28 cellular contexts compared by ENCODE assay signal in the genomic region with DNA sequence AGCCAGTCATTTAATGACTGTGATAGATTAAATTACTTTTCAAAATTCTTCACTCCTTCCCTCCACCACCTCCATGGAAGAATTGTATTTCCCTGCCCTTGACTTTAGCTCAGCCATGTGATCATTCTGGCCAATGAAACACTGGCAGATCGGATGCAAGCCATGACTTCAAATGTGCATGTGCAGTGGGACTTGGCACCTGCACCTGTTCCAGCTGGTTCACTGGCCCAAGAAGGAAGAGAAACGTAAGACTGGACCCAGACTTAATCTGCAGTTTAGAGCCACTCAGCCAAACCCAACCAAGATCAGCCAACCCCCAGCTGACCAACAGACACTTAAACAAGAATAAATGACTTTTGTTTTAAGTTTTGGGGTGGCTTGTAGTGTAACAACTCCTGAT. TPM values are rescaled to one million over a fixed set of nuclear protein-coding genes. Genes with fewer than 3 reads are reported as not detected.
DNase-seq lines count a peak whose midpoint lies in the region; ATAC-seq, FAIRE-seq and TF ChIP-seq lines count a peak whose summit lies in the region.
"Had no signal": no experiment of that assay in that cellular context is flagged by ENCODE, and none has a peak within 500 bp of the region (broad histone marks: within the 10 kb centered on the region; RNA-seq: fewer than 3 reads in every experiment).

No MANE protein-coding gene starts in this region.

- no peaks in the 10 kb centered on the region for H3K36me3 Mint-ChIP-seq in activated T-cell treated with anti-CD3 and anti-CD28 coated beads, Interleukin-2, amount 50 U/mL, for 72 hours (ENCODE audit: insufficient read depth in 2 of 2)
- H3K36me3 Mint-ChIP-seq: naive thymus-derived CD4-positive, alpha-beta T cell had no signal

- H3K4me1 ChIP-seq in GM12878 (ENCODE audit: control insufficient read depth, insufficient read depth, low read length), result peaks cover 8% of the 10 kb centered on the region; the same call in 1 of the 2 replicates
- peaks cover 16 to 17% of the 10 kb centered on the region in 2 experiments for H3K4me1 ChIP-seq in neutrophil (ENCODE audit: control insufficient read depth in 1 of 2, insufficient read depth in 1 of 2, low read depth in 1 of 2, low read length in 1 of 2)
- H3K4me1 ChIP-seq: BLaER1, prostate gland had no signal

- no peak for TF ChIP-seq POLR2A in GM12878 (IDR thresholded peaks at IDR 0.05; ENCODE audit: low read depth, low read length)

- no peaks in the 10 kb centered on the region for H3K9me3 ChIP-seq in GM12878 (replicated peaks; ENCODE audit: control insufficient read depth, insufficient read depth, low read length)
- no peaks in the 10 kb centered on the region for H3K9me3 ChIP-seq in neutrophil
- H3K9me3 ChIP-seq: BLaER1, prostate gland, sigmoid colon, stomach had no signal

- no peaks in the 10 kb centered on the region for H3K27me3 Mint-ChIP-seq in activated T-cell treated with anti-CD3 and anti-CD28 coated beads, Interleukin-2, amount 50 U/mL, for 72 hours (ENCODE audit: low read depth)
- H3K27me3 Mint-ChIP-seq: naive thymus-derived CD4-positive, alpha-beta T cell had no signal

- TF ChIP-seq EP300 in GM12878 (IDR thresholded peaks at IDR 0.05; ENCODE audit: borderline replicate concordance in 1 of 2, control insufficient read depth in 1 of 2, low read depth in 2 of 2, low read length in 2 of 2), result no peak

- CTCF ChIA-PET in GM12878 (lab: Yijun Ruan, JAX), result interaction anchor here (1.0 to 2.8 kb wide), 7 partner anchors 9 to 439 kb away, joined by 3 to 22 read pairs (median 4); a partner anchor contains a TSS

- H3K36me3 ChIP-seq in GM12878 (ENCODE audit: control insufficient read depth in 2 of 2, insufficient read depth in 2 of 2, low read length in 1 of 2) (no peaks in the 10 kb centered on the region; a peak in 1 of 4 replicates), neutrophil (no peaks in the 10 kb centered on the region)
- H3K36me3 ChIP-seq: BLaER1, prostate gland, sigmoid colon had no signal

- H3K4me3 ChIP-seq in GM12878 (no peak overlapping the region), neutrophil (ENCODE audit: low read depth in 1 of 2, low read length in 1 of 2) (no peak overlapping the region)
- H3K4me3 ChIP-seq: BLaER1, lung, prostate gland, sigmoid colon, stomach had no signal

- DNase-seq in GM18507 (ENCODE audit: extremely low spot score, insufficient read length, low read depth), result no peak
- no peak for DNase-seq in GM12878 (ENCODE audit: low read depth, low spot score)
- DNase-seq in activated T-cell treated with anti-CD3 and anti-CD28 coated beads, Interleukin-2, amount 50 U/mL, for 72 hours, result no peak
- no peak for DNase-seq in superior temporal gyrus (ENCODE audit: extremely low spot score)
- DNase-seq in activated CD4-positive, alpha-beta T cell treated with anti-CD3 and anti-CD28 coated beads for 1 hour, result no peak
- DNase-seq: activated CD4-positive, CD25-positive, alpha-beta regulatory T cell; activated gamma-delta T cell treated with Interleukin-2 at 50 U/mL for 16 hours; activated T-cell treated with anti-CD3 and anti-CD28 coated beads, Interleukin-2, amount 50 U/mL, for 4 hours; central memory CD4-positive, alpha-beta T cell; DMS153; erythroblast; HFFc6; kidney; naive thymus-derived CD4-positive, alpha-beta T cell; NCI-H446; stimulated activated CD4-positive, alpha-beta T cell treated with anti-CD3 and anti-CD28 coated beads, Interleukin-4, amount 100 ng/mL, for 1 hour; stomach; trophoblast cell had no signal

- H3K27me3 ChIP-seq in GM12878 (replicated peaks in 1 of 2; ENCODE audit: control insufficient read depth in 2 of 2, insufficient read depth in 2 of 2, low read length in 1 of 2) (no peaks in the 10 kb centered on the region), neutrophil (no peaks in the 10 kb centered on the region)
- H3K27me3 ChIP-seq: BLaER1, sigmoid colon, stomach had no signal

- H3K79me2 ChIP-seq in GM12878 (ENCODE audit: control insufficient read depth, insufficient read depth, low read length), result no peaks in the 10 kb centered on the region

- peak; percentile 46 for FAIRE-seq in GM18507 (lab: Jason Lieb, UNC)
- no peak for FAIRE-seq in GM12878 (lab: Jason Lieb, UNC)
- FAIRE-seq: H1, kidney, TTC549 had no signal

- H4K20me1 ChIP-seq in GM12878 (ENCODE audit: control insufficient read depth, insufficient read depth), result no peaks in the 10 kb centered on the region
- H4K20me1 ChIP-seq: BLaER1 had no signal

- TF ChIP-seq CTCF in GM12878 (IDR thresholded peaks at IDR 0.05 in 2 of 3, conservative IDR thresholded peaks at IDR 0.05 in 1 of 3; ENCODE audit: control insufficient read depth in 2 of 3, extremely low read depth in 1 of 3, insufficient read depth in 1 of 3, low read depth in 3 of 3, low read length in 3 of 3) (no peak), neutrophil (IDR thresholded peaks at IDR 0.05) (no peak)

- no TSS peak for BruUV-seq in GM12878 (replicated peaks; lab: Mats Ljungman, UMichigan)

- H3K4me1 Mint-ChIP-seq in activated T-cell treated with anti-CD3 and anti-CD28 coated beads, Interleukin-2, amount 50 U/mL, for 72 hours (ENCODE audit: low read depth), result peaks cover 26% of the 10 kb centered on the region

- SMC1A ChIA-PET in GM12878 (lab: Charles Lee; ENCODE audit: uncharacterized antibody, unreplicated experiment), result interaction anchor here (0.6 to 5.7 kb wide), 5 partner anchors 9 to 321 kb away, joined by 3 to 43 read pairs (median 3); a partner anchor contains a TSS

- WGBS in GM12878 (ENCODE audit: insufficient coverage, insufficient replicate concordance, low lambda C conversion rate, missing lambda C conversion rate), result 5% methylated on average over 2 of the region's 2 CpGs

- POLR2A ChIA-PET in GM12878 (lab: Charles Lee), result interaction anchor here (1.3 kb wide), 1 partner anchor 11 kb away, joined by 15 read pairs; a partner anchor contains a TSS

- RAD21 ChIA-PET in GM12878 (lab: Charles Lee; ENCODE audit: unreplicated experiment), result interaction anchor here (0.7 to 1.5 kb wide), 5 partner anchors 11 to 441 kb away, joined by 3 to 5 read pairs (median 5); a partner anchor contains a TSS

- peak; percentile 26 for ATAC-seq in HG03432 (IDR thresholded peaks at IDR 0.05; ENCODE audit: unreplicated experiment)
- peak; percentile 22 for ATAC-seq in GM12878
- no peak for ATAC-seq in HG02885 (IDR thresholded peaks at IDR 0.05; ENCODE audit: poor library complexity, unreplicated experiment)
- ATAC-seq in activated T-cell treated with anti-CD3 and anti-CD28 coated beads, Interleukin-2, amount 50 U/mL, for 72 hours (replicated peaks in 1 of 2), result no peak
- ATAC-seq: activated T-cell treated with anti-CD3 and anti-CD28 coated beads, Interleukin-2, amount 50 U/mL, for 4 hours had no signal

- no peak overlapping the region for H3K27ac ChIP-seq in GM12878 (ENCODE audit: control insufficient read depth, insufficient read depth)
- peak overlapping the region; percentile 77 for H3K27ac ChIP-seq in neutrophil
- H3K27ac ChIP-seq: BLaER1, prostate gland, RWPE1, sigmoid colon, stomach had no signal

- H3K4me2 ChIP-seq in GM12878 (ENCODE audit: control insufficient read depth, insufficient read depth), result no peak overlapping the region; the same call in 1 of the 2 replicates
- H3K4me2 ChIP-seq: BLaER1 had no signal

- H3K9ac ChIP-seq in GM12878 (ENCODE audit: control insufficient read depth, insufficient read depth, low read length), result no peak overlapping the region
- H3K9ac ChIP-seq: BLaER1 had no signal

- intact Hi-C loops in GM12878 (cut with micrococcal nuclease; ENCODE audit: unreplicated experiment), result no loop called here

- no peak for TF ChIP-seq RAD21 in GM12878 (IDR thresholded peaks at IDR 0.05; ENCODE audit: insufficient read depth, low read depth, low read length)

- H3K27ac Mint-ChIP-seq in activated T-cell treated with anti-CD3 and anti-CD28 coated beads, Interleukin-2, amount 50 U/mL, for 72 hours, result no peak overlapping the region
- H3K27ac Mint-ChIP-seq: HFFc6; naive thymus-derived CD4-positive, alpha-beta T cell had no signal

- H2AFZ ChIP-seq in GM12878 (ENCODE audit: control insufficient read depth, low read depth, low read length), result no peak overlapping the region

- H3K9me3 Mint-ChIP-seq in activated T-cell treated with anti-CD3 and anti-CD28 coated beads, Interleukin-2, amount 50 U/mL, for 72 hours, result no peaks in the 10 kb centered on the region
- H3K9me3 Mint-ChIP-seq: activated T-cell treated with anti-CD3 and anti-CD28 coated beads, Interleukin-2, amount 50 U/mL, for 4 hours; HFFc6; naive thymus-derived CD4-positive, alpha-beta T cell had no signal

- in situ Hi-C loops in GM12878 (cut with MboI), result no loop called here

- H3K4me3 Mint-ChIP-seq in activated T-cell treated with anti-CD3 and anti-CD28 coated beads, Interleukin-2, amount 50 U/mL, for 72 hours, result no peak overlapping the region
- H3K4me3 Mint-ChIP-seq: activated T-cell treated with anti-CD3 and anti-CD28 coated beads, Interleukin-2, amount 50 U/mL, for 4 hours; HFFc6; naive thymus-derived CD4-positive, alpha-beta T cell had no signal

RNA-seq across cellular contexts. Expression of a gene that starts 11.8 kb away (rescaled TPM):
- 3.3 and 3.5 TPM in 2 replicates for total RNA-seq in GM12878 (2013; cell fraction: nucleolus; rRNA removed)
- 10.7 and 10.8 TPM in 2 replicates for total RNA-seq in GM12878 (2014; rRNA removed)
- total RNA-seq in GM12878 (2014; rRNA removed; fragmentation: Illumina TruSeq; extraction: Trizol), result 13.0 and 14.7 TPM in 2 replicates
- 15.4 and 20.6 TPM in 2 replicates for total RNA-seq in GM12878 (2021)
- polyA plus RNA-seq in GM12878 (2011; ENCODE audit: low read depth), result 5.3 TPM
- 26.1 and 39.1 TPM in 2 replicates for polyA plus RNA-seq in GM12878 (2011; rRNA removed)
- 7.1 and 7.3 TPM in 2 replicates for polyA plus RNA-seq in GM12878 (2011; cell fraction: cytosol; rRNA removed)
- polyA plus RNA-seq in GM12878 (2011; cell fraction: nucleus; rRNA removed), result 3.4 and 5.5 TPM in 2 replicates
- 10.3 and 11.2 TPM in 2 replicates for polyA plus RNA-seq in GM12878 (2012)
- 18.0 and 19.0 TPM in 2 replicates for polyA plus RNA-seq in GM12878 (2014; fragmentation: Illumina TruSeq; extraction: Trizol)
- 10 to 100 TPM; 67.1 to 71.8 TPM for polyA plus RNA-seq in GM12878 (2014; fragmentation: Nextera tagmentation; extraction: Ambion mirVana)
- polyA plus RNA-seq in GM12878 (2014; rRNA removed), result 9.2 and 10.9 TPM in 2 replicates
- 10 to 100 TPM; 50.6 to 54.8 TPM for polyA plus RNA-seq in GM12878 (2016; fragmentation: Nextera tagmentation; extraction: Ambion mirVana)
- polyA minus RNA-seq in GM12878 (2011; rRNA and poly(A)+ RNA removed), result 5.8 and 6.9 TPM in 2 replicates
- polyA minus RNA-seq in GM12878 (2011; cell fraction: cytosol; rRNA and poly(A)+ RNA removed), result 3.3 and 3.7 TPM in 2 replicates
- 2.7 and 3.5 TPM in 2 replicates for polyA minus RNA-seq in GM12878 (2011; cell fraction: nucleus; rRNA and poly(A)+ RNA removed)
- 10 to 100 TPM; 23.4 to 26.1 TPM for total RNA-seq in activated T-cell treated with anti-CD3 and anti-CD28 coated beads, Interleukin-2, amount 50 U/mL, for 72 hours

RNA-seq across cellular contexts. Expression of a gene that starts 12.0 kb away (rescaled TPM):
- total RNA-seq in GM12878 (2013; cell fraction: nucleolus; rRNA removed), result 46.6 and 47.8 TPM in 2 replicates
- total RNA-seq in GM12878 (2014; rRNA removed) (18.9 and 20.5 TPM in 2 replicates), GM12878 (2014; rRNA removed; fragmentation: Illumina TruSeq; extraction: Trizol) (13.5 and 14.4 TPM in 2 replicates), GM12878 (2021) (14.5 and 15.4 TPM in 2 replicates)
- 4.2 TPM for polyA plus RNA-seq in GM12878 (2011; ENCODE audit: low read depth)
- polyA plus RNA-seq in GM12878 (2011; rRNA removed) (18.7 and 22.6 TPM in 2 replicates), GM12878 (2014; fragmentation: Illumina TruSeq; extraction: Trizol) (12.9 and 16.9 TPM in 2 replicates), GM12878 (2014; fragmentation: Nextera tagmentation; extraction: Ambion mirVana) (1 to 10 TPM; 5.6 to 6.9 TPM), GM12878 (2014; rRNA removed) (13.2 and 13.5 TPM in 2 replicates), GM12878 (2016; fragmentation: Nextera tagmentation; extraction: Ambion mirVana) (10 to 100 TPM; 24.3 to 27.8 TPM)
- 14.2 and 14.3 TPM in 2 replicates for polyA plus RNA-seq in GM12878 (2011; cell fraction: cytosol; rRNA removed)
- 14.9 and 17.4 TPM in 2 replicates for polyA plus RNA-seq in GM12878 (2011; cell fraction: nucleus; rRNA removed)
- 6.9 and 7.2 TPM in 2 replicates for polyA plus RNA-seq in GM12878 (2012)
- polyA minus RNA-seq in GM12878 (2011; rRNA and poly(A)+ RNA removed), result 21.0 and 22.2 TPM in 2 replicates
- 6.0 and 10.7 TPM in 2 replicates for polyA minus RNA-seq in GM12878 (2011; cell fraction: cytosol; rRNA and poly(A)+ RNA removed)
- polyA minus RNA-seq in GM12878 (2011; cell fraction: nucleus; rRNA and poly(A)+ RNA removed), result 27.0 and 38.5 TPM in 2 replicates
- 10 to 100 TPM; 34.3 to 52.0 TPM for total RNA-seq in activated T-cell treated with anti-CD3 and anti-CD28 coated beads, Interleukin-2, amount 50 U/mL, for 72 hours

Comparison
In these comparisons a context has a peak if more than half of its experiments do, and no peak if none do; other contexts are left out.
1. ATAC-seq: peak in HG03432 (single experiment) and GM12878 (single experiment); none in HG02885 (single experiment) and activated T-cell treated with anti-CD3 and anti-CD28 coated beads, Interleukin-2, amount 50 U/mL, for 72 hours (0 of 2).